Comparison of ENCODE assay signal across 22 cellular contexts in genomic region chr18:36114738-36115137, GRCh38.
"Had no signal": no experiment of that assay in that cellular context is flagged by ENCODE, and none has a peak within 500 bp of the region (broad histone marks: within the 10 kb centered on the region; RNA-seq: fewer than 3 reads in every experiment).

No MANE protein-coding gene starts in this region.

- DNase-seq: colonic mucosa; cortex of kidney; effector CD8-positive, alpha-beta T cell; effector memory CD8-positive, alpha-beta T cell; endodermal cell; erythroblast; esophagus squamous epithelium; foreskin fibroblast; heart left ventricle; hypothalamus; immature natural killer cell; islet precursor cell; left cardiac atrium; left lung; left ventricle myocardium superior; lower lobe of right lung; mesendoderm; midbrain; naive thymus-derived CD4-positive, alpha-beta T cell had no signal

- H3K27ac ChIP-seq: colonic mucosa, epithelial cell of prostate, esophagus squamous epithelium, gastroesophageal sphincter, heart left ventricle, hepatocyte, left lung, lower lobe of right lung had no signal
